ENCODE assay signal across 8 cellular contexts in the genomic region with DNA sequence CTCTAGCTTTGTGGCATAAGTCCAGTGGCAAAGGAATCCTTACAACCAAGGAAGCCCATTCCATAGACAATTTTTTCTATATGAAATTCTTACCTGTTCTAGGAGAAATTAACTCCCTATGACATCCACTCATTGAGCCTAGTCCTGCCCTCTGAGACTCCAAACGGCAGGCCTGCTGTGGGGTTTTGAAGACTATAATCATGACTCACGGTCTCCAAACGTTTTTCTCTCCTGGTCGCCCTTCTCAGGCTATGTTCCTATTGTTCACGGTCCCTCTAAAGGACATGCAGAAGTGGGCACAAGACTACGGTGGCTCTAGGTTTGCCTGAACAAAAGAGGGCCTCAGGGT. TPM values are rescaled to one million over a fixed set of nuclear protein-coding genes. Genes with fewer than 3 reads are reported as not detected.
DNase-seq lines count a peak whose midpoint lies in the region; ATAC-seq, FAIRE-seq and TF ChIP-seq lines count a peak whose summit lies in the region.

No MANE protein-coding gene starts in this region.

- H3K9me3 ChIP-seq in kidney (ENCODE audit: control insufficient read depth in 1 of 2, low read length in 2 of 2) (no peaks in the 10 kb centered on the region), tibial artery (no peaks in the 10 kb centered on the region)

- intact Hi-C loops in kidney (cut with DNase I): no loop called here
- intact Hi-C loops in tibial artery (cut with DNase I; ENCODE audit: low total_unique reads): loop anchor here (10.0 kb wide), 1 partner anchor 199 kb away; no protein-coding TSS in a partner anchor

- H3K27ac ChIP-seq in kidney (ENCODE audit: low read depth in 2 of 2, low read length in 2 of 2) (peak overlapping the region in 1 of 2 donors; percentile 72), tibial artery (peak overlapping the region; percentile 80 to 84)

- H3K36me3 Mint-ChIP-seq in activated T-cell treated with anti-CD3 and anti-CD28 coated beads, Interleukin-2, amount 50 U/mL, for 24 hours (ENCODE audit: low read depth): peaks cover 58% of the 10 kb centered on the region
- peaks cover 37 to 43% of the 10 kb centered on the region in 2 donors for H3K36me3 Mint-ChIP-seq in activated naive CD4-positive, alpha-beta T cell treated with anti-CD3 and anti-CD28 coated beads, Interleukin-2, amount 50 U/mL, for 72 hours

- H3K4me3 ChIP-seq in kidney (ENCODE audit: low read length in 2 of 2) (peak overlapping the region; percentile 92 to 95), tibial artery (peak overlapping the region; percentile 74 to 98)

- peak overlapping the region; percentile 98 for H3K27ac Mint-ChIP-seq in activated T-cell treated with anti-CD3 and anti-CD28 coated beads, Interleukin-2, amount 50 U/mL, for 24 hours
- H3K27ac Mint-ChIP-seq in activated naive CD4-positive, alpha-beta T cell treated with anti-CD3 and anti-CD28 coated beads, Interleukin-2, amount 50 U/mL, for 72 hours: peak overlapping the region; percentile 99 to 100

- H3K27me3 ChIP-seq in tibial artery: peaks cover 0 to 4% of the 10 kb centered on the region in 2 donors

- no peak for DNase-seq in activated T-cell treated with anti-CD3 and anti-CD28 coated beads, Interleukin-2, amount 50 U/mL, for 24 hours
- DNase-seq in activated T-cell treated with anti-CD3 and anti-CD28 coated beads for 4 hours (no peak), kidney (no peak), tibial artery (no peak), HK-2 (ENCODE audit: unreplicated experiment) (no peak), NCI-H187 (lab: John Stamatoyannopoulos, UW) (no peak)
- DNase-seq in activated naive CD4-positive, alpha-beta T cell treated with anti-CD3 and anti-CD28 coated beads, Interleukin-2, amount 50 U/mL, for 72 hours (ENCODE audit: low spot score in 2 of 2): no peak

- H3K4me1 ChIP-seq in kidney (ENCODE audit: control insufficient read depth in 1 of 2, insufficient read depth in 1 of 2, low read depth in 1 of 2, low read length in 2 of 2): peaks cover 4 to 5% of the 10 kb centered on the region in 2 donors
- H3K4me1 ChIP-seq in tibial artery: peaks cover 0 to 28% (median 16%) of the 10 kb centered on the region in 4 donors

- peak overlapping the region; percentile 67 to 88 for H3K9ac ChIP-seq in kidney (ENCODE audit: low read length in 2 of 2)

- H3K36me3 ChIP-seq in kidney (ENCODE audit: control insufficient read depth in 1 of 2, insufficient read depth in 2 of 2, low read length in 2 of 2): peaks cover 22 to 38% of the 10 kb centered on the region in 2 donors
- peaks cover 26 to 42% (median 35%) of the 10 kb centered on the region in 3 donors for H3K36me3 ChIP-seq in tibial artery

- H3K4me1 Mint-ChIP-seq in activated T-cell treated with anti-CD3 and anti-CD28 coated beads, Interleukin-2, amount 50 U/mL, for 24 hours (ENCODE audit: low read depth): peaks cover 39% of the 10 kb centered on the region

- no peaks in the 10 kb centered on the region for H3K9me3 Mint-ChIP-seq in activated T-cell treated with anti-CD3 and anti-CD28 coated beads, Interleukin-2, amount 50 U/mL, for 24 hours
- H3K9me3 Mint-ChIP-seq in activated naive CD4-positive, alpha-beta T cell treated with anti-CD3 and anti-CD28 coated beads, Interleukin-2, amount 50 U/mL, for 72 hours: no peaks in the 10 kb centered on the region

- H3K27me3 Mint-ChIP-seq in activated T-cell treated with anti-CD3 and anti-CD28 coated beads, Interleukin-2, amount 50 U/mL, for 24 hours: no peaks in the 10 kb centered on the region

- no peak for FAIRE-seq in kidney (lab: Jason Lieb, UNC)

- TF ChIP-seq CTCF in kidney (IDR thresholded peaks at IDR 0.05; ENCODE audit: borderline replicate concordance, extremely low read depth, insufficient read depth): no peak
- no peak for TF ChIP-seq CTCF in tibial artery (IDR thresholded peaks at IDR 0.05)

- ATAC-seq in activated naive CD4-positive, alpha-beta T cell treated with anti-CD3 and anti-CD28 coated beads, Interleukin-2, amount 50 U/mL, for 72 hours: peak in 1 of 2 donors; percentile 31
- no peak for ATAC-seq in GM21367 (IDR thresholded peaks at IDR 0.05; ENCODE audit: unreplicated experiment)

- peak overlapping the region; percentile 100 for H3K4me3 Mint-ChIP-seq in activated T-cell treated with anti-CD3 and anti-CD28 coated beads, Interleukin-2, amount 50 U/mL, for 24 hours

RNA-seq across cellular contexts. Expression of gene EXOSC3, which starts 0.6 kb away (rescaled TPM):
- total RNA-seq in activated naive CD4-positive, alpha-beta T cell treated with anti-CD3 and anti-CD28 coated beads, Interleukin-2, amount 50 U/mL, for 72 hours: 100 to 1,000 TPM in 1 of 2 donors, 10 to 100 TPM in 1; 79.3 to 106 TPM
- 32.3 TPM for total RNA-seq in kidney
- 31.6 TPM for polyA plus RNA-seq in kidney (ENCODE audit: insufficient read depth, low read depth, low replicate concordance)

RNA-seq across cellular contexts. Expression of gene DCAF10, which starts 16.3 kb away (rescaled TPM):
- 10 to 100 TPM in 1 of 2 donors, 1 to 10 TPM in 1; 6.9 to 17.4 TPM for total RNA-seq in activated naive CD4-positive, alpha-beta T cell treated with anti-CD3 and anti-CD28 coated beads, Interleukin-2, amount 50 U/mL, for 72 hours
- total RNA-seq in kidney: 28.5 TPM
- polyA plus RNA-seq in kidney (ENCODE audit: insufficient read depth, low read depth, low replicate concordance): 10.6 TPM

RNA-seq across cellular contexts. Expression of gene TRMT10B, which starts 30.7 kb away (rescaled TPM):
- total RNA-seq in activated naive CD4-positive, alpha-beta T cell treated with anti-CD3 and anti-CD28 coated beads, Interleukin-2, amount 50 U/mL, for 72 hours: 10 to 100 TPM in 1 of 2 donors, 1 to 10 TPM in 1; 7.8 to 14.3 TPM
- total RNA-seq in kidney: 12.4 TPM
- 5.2 TPM for polyA plus RNA-seq in kidney (ENCODE audit: insufficient read depth, low read depth, low replicate concordance)
